In genomic region chr15:68055224-68055705, GRCh38 we compare ENCODE assay signal across 1 cellular context.
TF ChIP-seq lines count a peak whose summit lies in the region.

No MANE protein-coding gene starts in this region.

TF ChIP-seq in K562, 482 proteins besides CTCF, POLR2A, EP300 and RAD21 (continued from another document):
- TF ChIP-seq MECOM (CRISPR knock-in tag; IDR thresholded peaks at IDR 0.05) (no peak), BRCA1 (IDR thresholded peaks at IDR 0.05) (no peak), BRCA1 (CRISPR knock-in tag; IDR thresholded peaks at IDR 0.05) (no peak), GATAD2A (IDR thresholded peaks at IDR 0.05) (no peak), UBTF (IDR thresholded peaks at IDR 0.05; ENCODE audit: borderline replicate concordance in 1 of 2, low read depth in 2 of 2, low read length in 2 of 2) (0 out of 4 replicates have a peak, but pooled peaks of 1 of the 2 experiments have one; percentile 19), YBX1 (IDR thresholded peaks at IDR 0.05) (no peak), ZFP30 (CRISPR knock-in tag; IDR thresholded peaks at IDR 0.05; ENCODE audit: borderline replicate concordance) (no peak), CSDE1 (IDR thresholded peaks at IDR 0.05) (no peak), SMC3 (conservative IDR thresholded peaks at IDR 0.05; ENCODE audit: insufficient read depth, low read depth, low read length) (no peak), ZFPM2 (CRISPR knock-in tag; IDR thresholded peaks at IDR 0.05) (no peak), ZNF134 (CRISPR knock-in tag; conservative IDR thresholded peaks at IDR 0.05) (0 out of 2 replicates have a peak, but pooled peaks have one; percentile 41), ZNF696 (CRISPR knock-in tag; conservative IDR thresholded peaks at IDR 0.05) (no peak), ZKSCAN1 (IDR thresholded peaks at IDR 0.05; ENCODE audit: low read depth, low read length) (no peak), KDM5B (IDR thresholded peaks at IDR 0.05; ENCODE audit: insufficient replicate concordance, low read depth, low read length) (peak; percentile 38), LEF1 (IDR thresholded peaks at IDR 0.05) (peak; percentile 65; the same call in 1 of the 2 replicates), BRF1 (IDR thresholded peaks at IDR 0.05; ENCODE audit: borderline replicate concordance, extremely low read depth, insufficient read length) (no peak), CBX3 (IDR thresholded peaks at IDR 0.05; ENCODE audit: borderline replicate concordance in 1 of 2, low read length in 2 of 2) (no peak), MBD2 (IDR thresholded peaks at IDR 0.05; ENCODE audit: borderline replicate concordance, low read depth) (no peak), LCOR (CRISPR knock-in tag; IDR thresholded peaks at IDR 0.05) (peak; percentile 49; the same call in 1 of the 2 replicates)
